Comparison of ENCODE assay signal across 1 cellular context in genomic region chr17:76981545-76982295, GRCh38.
TF ChIP-seq lines count a peak whose summit lies in the region.

No MANE protein-coding gene starts in this region.

TF ChIP-seq in GM23338, 12 proteins besides CTCF, POLR2A, EP300 and RAD21:
- TF ChIP-seq ZNF462 (CRISPR knock-in tag; IDR thresholded peaks at IDR 0.05) (no peak), EZH2 (IDR thresholded peaks at IDR 0.05; ENCODE audit: low read depth, unreplicated experiment) (no peak), ZNF331 (CRISPR knock-in tag; IDR thresholded peaks at IDR 0.05; ENCODE audit: low read depth) (no peak), JUNB (IDR thresholded peaks at IDR 0.05; ENCODE audit: unreplicated experiment) (no peak), POLR2AphosphoS5 (IDR thresholded peaks at IDR 0.05; ENCODE audit: low read depth) (no peak), ZNF114 (CRISPR knock-in tag; IDR thresholded peaks at IDR 0.05) (no peak), REST (IDR thresholded peaks at IDR 0.05; ENCODE audit: unreplicated experiment) (no peak), STAT1 (IDR thresholded peaks at IDR 0.05; ENCODE audit: unreplicated experiment) (no peak), ETS1 (IDR thresholded peaks at IDR 0.05) (no peak), NANOG (IDR thresholded peaks at IDR 0.05; ENCODE audit: borderline replicate concordance) (no peak), CREB1 (CRISPR knock-in tag; IDR thresholded peaks at IDR 0.05; ENCODE audit: low read depth) (no peak), EZH2phosphoT487 (IDR thresholded peaks at IDR 0.05; ENCODE audit: unreplicated experiment) (no peak)
